In the genomic region with DNA sequence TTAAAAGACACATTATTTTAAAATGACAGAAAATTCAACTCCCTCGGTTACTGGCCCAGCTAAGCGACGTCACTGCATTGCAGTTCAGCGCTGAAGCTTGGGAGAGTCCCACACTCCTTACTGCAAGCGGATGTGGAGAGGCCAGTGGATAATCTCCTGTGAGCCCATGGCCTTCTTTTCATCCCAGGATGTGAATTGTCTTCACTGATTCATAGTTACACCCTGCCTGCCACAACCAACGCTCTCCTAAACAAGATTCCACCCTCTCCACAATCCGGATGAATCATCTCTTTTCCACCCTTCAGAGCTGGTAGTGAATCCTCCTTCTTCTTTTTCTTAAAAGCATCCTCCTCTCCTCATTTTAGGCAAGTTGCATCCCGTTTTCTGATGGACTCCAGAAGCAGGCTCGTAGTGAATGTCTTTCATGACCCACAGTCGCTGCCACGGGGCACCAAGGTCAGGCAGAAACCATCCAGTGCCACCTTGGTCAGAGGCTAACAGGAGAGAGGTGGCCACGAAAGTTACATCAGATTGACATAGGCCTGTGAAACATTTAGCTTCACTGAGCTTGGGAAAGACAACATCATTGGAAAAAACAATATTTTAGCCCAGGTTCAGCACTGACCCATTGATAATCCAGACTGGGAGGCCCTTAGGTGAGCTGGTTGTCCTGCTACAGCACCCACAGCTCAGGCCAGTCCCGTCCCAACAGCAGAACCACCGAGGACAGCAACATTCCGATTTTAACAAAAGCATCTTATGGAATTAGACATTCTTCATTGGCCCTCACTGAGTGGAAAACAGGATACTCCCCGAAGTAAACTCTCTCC, we compare ENCODE assay signal across 12 cellular contexts.
DNase-seq lines count a peak whose midpoint lies in the region; FAIRE-seq and TF ChIP-seq lines count a peak whose summit lies in the region.
"Had no signal": no experiment of that assay in that cellular context is flagged by ENCODE, and none has a peak within 500 bp of the region (broad histone marks: within the 10 kb centered on the region; RNA-seq: fewer than 3 reads in every experiment).

No MANE protein-coding gene starts in this region.

- peaks cover 26% of the 10 kb centered on the region for H3K27me3 ChIP-seq in adipocyte (replicated peaks; ENCODE audit: control insufficient read depth, insufficient read depth, low read length)

- no peaks in the 10 kb centered on the region for H3K36me3 ChIP-seq in adipocyte (ENCODE audit: control insufficient read depth, insufficient read depth, low read length, severe bottlenecking)

- peaks cover 17% of the 10 kb centered on the region for H3K4me1 ChIP-seq in adipocyte (ENCODE audit: control insufficient read depth, insufficient read depth, low read length)

- no peaks in the 10 kb centered on the region for H3K9me3 ChIP-seq in adipocyte (ENCODE audit: control insufficient read depth, low read length)

- no peak for FAIRE-seq in urothelium cell line (lab: Jason Lieb, UNC)

- DNase-seq in HFF-Myc (ENCODE audit: extremely low read depth, low read depth), result peak; percentile 16
- DNase-seq in adipocyte (ENCODE audit: low read depth), result peak; percentile 16
- peak; percentile 82 for DNase-seq in glomerular visceral epithelial cell (ENCODE audit: extremely low spot score)
- peak; percentile 55 for DNase-seq in urothelium cell line (ENCODE audit: low spot score)
- DNase-seq in RKO (ENCODE audit: low spot score), result no peak
- DNase-seq in HuH-7.5 (ENCODE audit: low spot score), result no peak
- no peak for DNase-seq in DMS53 (lab: John Stamatoyannopoulos, UW)
- DNase-seq: activated B cell treated with CpG ODN at 0.5 μM for 24 hours, DMS79 treated with DMSO at 0.1 percent for 48 hours, glutamatergic neuron, NCI-H2081 treated with DMSO at 0.1 percent for 48 hours, retina had no signal

- no peak overlapping the region for H3K4me3 ChIP-seq in HFF-Myc (replicated peaks; ENCODE audit: low read depth, low read length)
- no peak overlapping the region for H3K4me3 ChIP-seq in adipocyte (ENCODE audit: low read length)

- no peak overlapping the region for H3K9ac ChIP-seq in adipocyte (ENCODE audit: low read length)

- TF ChIP-seq CTCF in HFF-Myc (IDR thresholded peaks at IDR 0.05; ENCODE audit: low read depth, low read length, missing control alignments), result no peak

Comparison
In these comparisons a context has a peak if more than half of its experiments do, and no peak if none do; other contexts are left out.
1. DNase-seq: peak in HFF-Myc (single experiment), adipocyte (single experiment), glomerular visceral epithelial cell (single experiment) and urothelium cell line (single experiment); none in RKO (single experiment), HuH-7.5 (single experiment) and DMS53 (single experiment).